In genomic region chr6:145735356-145736165, GRCh38 we compare ENCODE assay signal across 8 cellular contexts. TPM values are rescaled to one million over a fixed set of nuclear protein-coding genes. Genes with fewer than 3 reads are reported as not detected.
DNase-seq lines count a peak whose midpoint lies in the region; ATAC-seq and TF ChIP-seq lines count a peak whose summit lies in the region.

TSS of gene EPM2A (minus strand) at chr6:145735520. CDS start at chr6:145735498, 22 bp downstream.

- DNase-seq in C1 segment of cervical spinal cord (lab: John Stamatoyannopoulos, UW) (peak; percentile 24 to 94 (median 83)), NCI-H748 (lab: John Stamatoyannopoulos, UW; ENCODE audit: unreplicated experiment) (peak; percentile 85), memory B cell (ENCODE audit: low spot score in 2 of 2) (peak; percentile 66 to 76)
- DNase-seq in activated CD8-positive, alpha-beta T cell treated with anti-CD3 and anti-CD28 coated beads for 36 hours, result peak; percentile 71
- DNase-seq in effector CD8-positive, alpha-beta T cell (lab: John Stamatoyannopoulos, UW), result peak; percentile 34
- peak; percentile 56 for DNase-seq in stimulated activated CD8-positive, alpha-beta memory T cell treated with anti-CD3 and anti-CD28 coated beads, Interleukin-12 subunit alpha, Interleukin-12 subunit beta, amount 100 ng/mL, for 4 hours (ENCODE audit: low read depth)

- H3K4me3 Mint-ChIP-seq in activated CD8-positive, alpha-beta T cell treated with anti-CD3 and anti-CD28 coated beads for 36 hours, result peak within 1 kb of the TSS; percentile 91
- H3K4me3 Mint-ChIP-seq in memory B cell, result peak within 1 kb of the TSS; percentile 97

- TF ChIP-seq POLR2A in GM19193 (IDR thresholded peaks at IDR 0.05; ENCODE audit: extremely low read depth, insufficient read depth, insufficient read length), result peak; percentile 75

- CTCF ChIA-PET in activated CD8-positive, alpha-beta T cell treated with anti-CD3 and anti-CD28 coated beads for 36 hours (lab: Charles Lee), result interaction anchor here (0.6 to 1.8 kb wide), 3 partner anchors 14 to 79 kb away, joined by 3 to 5 read pairs (median 4); partner anchors contain the start of gene FBXO30

- POLR2A ChIA-PET in activated CD8-positive, alpha-beta T cell treated with anti-CD3 and anti-CD28 coated beads for 36 hours (lab: Charles Lee), result interaction anchor here (0.6 to 3.1 kb wide), 13 partner anchors 10 to 361 kb away, joined by 3 to 20 read pairs (median 5); partner anchors contain the start of genes FBXO30 and SHPRH

- H3K9me3 Mint-ChIP-seq in activated CD8-positive, alpha-beta T cell treated with anti-CD3 and anti-CD28 coated beads for 36 hours, result peaks cover 4% of the 10 kb centered on the region
- no peaks in the 10 kb centered on the region for H3K9me3 Mint-ChIP-seq in memory B cell

- TF ChIP-seq CTCF in activated CD8-positive, alpha-beta T cell treated with anti-CD3 and anti-CD28 coated beads for 36 hours (IDR thresholded peaks at IDR 0.05), result no peak

- H3K27ac Mint-ChIP-seq in activated CD8-positive, alpha-beta T cell treated with anti-CD3 and anti-CD28 coated beads for 36 hours, result peak within 1 kb of the TSS; percentile 97
- peak within 1 kb of the TSS; percentile 96 for H3K27ac Mint-ChIP-seq in memory B cell

- peaks cover 8% of the 10 kb centered on the region for H3K36me3 Mint-ChIP-seq in activated CD8-positive, alpha-beta T cell treated with anti-CD3 and anti-CD28 coated beads for 36 hours (ENCODE audit: low read depth)
- H3K36me3 Mint-ChIP-seq in memory B cell, result peaks cover 2% of the 10 kb centered on the region

- H3K4me1 Mint-ChIP-seq in activated CD8-positive, alpha-beta T cell treated with anti-CD3 and anti-CD28 coated beads for 36 hours (ENCODE audit: low read depth), result peaks cover 26% of the 10 kb centered on the region
- H3K4me1 Mint-ChIP-seq in memory B cell, result peaks cover 2% of the 10 kb centered on the region

- peak; percentile 84 for ATAC-seq in HG03378 (IDR thresholded peaks at IDR 0.05; ENCODE audit: unreplicated experiment)
- peak; percentile 75 for ATAC-seq in activated CD8-positive, alpha-beta T cell treated with anti-CD3 and anti-CD28 coated beads for 36 hours
- ATAC-seq in memory B cell (ENCODE audit: low read depth), result peak; percentile 84

- H3K27me3 Mint-ChIP-seq in activated CD8-positive, alpha-beta T cell treated with anti-CD3 and anti-CD28 coated beads for 36 hours, result no peaks in the 10 kb centered on the region
- no peaks in the 10 kb centered on the region for H3K27me3 Mint-ChIP-seq in memory B cell

- intact Hi-C loops in activated CD8-positive, alpha-beta T cell treated with anti-CD3 and anti-CD28 coated beads for 36 hours (cut with micrococcal nuclease), result loop anchor here (1.0 to 10.0 kb wide), 2 partner anchors 78 to 229 kb away; partner anchors contain the start of gene SHPRH

RNA-seq across cellular contexts. Expression of gene EPM2A, which starts in this region (rescaled TPM):
- total RNA-seq in activated CD8-positive, alpha-beta T cell treated with anti-CD3 and anti-CD28 coated beads for 36 hours, result 10 to 100 TPM in 1 of 2 experiments, 1 to 10 TPM in 1; 9.1 to 10.7 TPM

Comparison
In these comparisons a context has a peak if more than half of its experiments do, and no peak if none do; other contexts are left out.
1. Peak in every context shown above with its lines: DNase-seq and ATAC-seq.
2. DNase-seq: peak in every context shown above with its lines; median percentile 85 in NCI-H748; 83 in C1 segment of cervical spinal cord; 71 in activated CD8-positive, alpha-beta T cell treated with anti-CD3 and anti-CD28 coated beads for 36 hours; 71 in memory B cell; 56 in stimulated activated CD8-positive, alpha-beta memory T cell treated with anti-CD3 and anti-CD28 coated beads, Interleukin-12 subunit alpha, Interleukin-12 subunit beta, amount 100 ng/mL, for 4 hours; 34 in effector CD8-positive, alpha-beta T cell.